In the genomic region with DNA sequence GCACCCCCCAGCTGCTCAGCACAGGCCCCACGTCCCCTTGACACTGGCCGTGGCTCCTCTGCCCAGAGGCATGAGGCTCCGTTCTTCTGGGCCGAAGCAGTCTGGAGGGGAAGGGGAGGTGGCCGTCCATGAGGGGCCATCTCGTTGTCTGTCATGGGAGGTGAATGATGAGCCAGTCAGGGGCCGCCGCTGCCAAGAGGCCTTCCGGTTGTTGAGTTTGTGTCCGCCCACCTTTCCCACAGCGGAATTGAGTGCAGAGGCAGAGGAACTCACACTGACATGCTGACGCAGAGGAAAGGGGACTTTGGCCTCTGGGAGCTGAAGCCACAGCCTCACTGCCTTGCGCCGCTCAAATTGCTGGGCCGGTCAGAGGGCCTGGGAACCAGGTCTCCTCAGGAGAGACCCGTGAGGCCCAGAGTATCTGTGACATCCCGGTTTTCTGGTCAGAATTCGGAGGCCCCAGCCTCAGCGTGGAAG, we compare ENCODE assay signal across 1 cellular context.
TF ChIP-seq lines count a peak whose summit lies in the region.

No MANE protein-coding gene starts in this region.

TF ChIP-seq in HepG2, 621 proteins besides CTCF, POLR2A, EP300 and RAD21 (continued from another document and continues in another):
- TF ChIP-seq, protein P1, sequence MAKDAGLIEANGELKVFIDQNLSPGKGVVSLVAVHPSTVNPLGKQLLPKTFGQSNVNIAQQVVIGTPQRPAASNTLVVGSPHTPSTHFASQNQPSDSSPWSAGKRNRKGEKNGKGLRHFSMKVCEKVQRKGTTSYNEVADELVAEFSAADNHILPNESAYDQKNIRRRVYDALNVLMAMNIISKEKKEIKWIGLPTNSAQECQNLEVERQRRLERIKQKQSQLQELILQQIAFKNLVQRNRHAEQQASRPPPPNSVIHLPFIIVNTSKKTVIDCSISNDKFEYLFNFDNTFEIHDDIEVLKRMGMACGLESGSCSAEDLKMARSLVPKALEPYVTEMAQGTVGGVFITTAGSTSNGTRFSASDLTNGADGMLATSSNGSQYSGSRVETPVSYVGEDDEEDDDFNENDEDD (CRISPR knock-in tag; IDR thresholded peaks at IDR 0.05; ENCODE audit: borderline replicate concordance): peak; percentile 49; the same call in 1 of the 2 replicates
- peak; percentile 82 for TF ChIP-seq ETV5 (CRISPR knock-in tag; IDR thresholded peaks at IDR 0.05; ENCODE audit: borderline replicate concordance)
- TF ChIP-seq ZNF3 (CRISPR knock-in tag; IDR thresholded peaks at IDR 0.05): no peak
- TF ChIP-seq RXRA (CRISPR knock-in tag; IDR thresholded peaks at IDR 0.05): peak; percentile 60
- TF ChIP-seq POLR2G (IDR thresholded peaks at IDR 0.05; ENCODE audit: low read depth, low read length): peak; percentile 54; the same call in 1 of the 2 replicates
- no peak for TF ChIP-seq TARDBP (CRISPR knock-in tag; IDR thresholded peaks at IDR 0.05)
- TF ChIP-seq NFE2L1 (CRISPR knock-in tag; IDR thresholded peaks at IDR 0.05; ENCODE audit: borderline replicate concordance): no peak
- no peak for TF ChIP-seq BHLHE40 (IDR thresholded peaks at IDR 0.05; ENCODE audit: low read length)
- no peak for TF ChIP-seq SAFB2 (CRISPR knock-in tag; IDR thresholded peaks at IDR 0.05; ENCODE audit: borderline replicate concordance, low read depth)
- no peak for TF ChIP-seq ASH2L (IDR thresholded peaks at IDR 0.05; ENCODE audit: insufficient read length, low read depth, low read length)
- TF ChIP-seq, protein P2, sequence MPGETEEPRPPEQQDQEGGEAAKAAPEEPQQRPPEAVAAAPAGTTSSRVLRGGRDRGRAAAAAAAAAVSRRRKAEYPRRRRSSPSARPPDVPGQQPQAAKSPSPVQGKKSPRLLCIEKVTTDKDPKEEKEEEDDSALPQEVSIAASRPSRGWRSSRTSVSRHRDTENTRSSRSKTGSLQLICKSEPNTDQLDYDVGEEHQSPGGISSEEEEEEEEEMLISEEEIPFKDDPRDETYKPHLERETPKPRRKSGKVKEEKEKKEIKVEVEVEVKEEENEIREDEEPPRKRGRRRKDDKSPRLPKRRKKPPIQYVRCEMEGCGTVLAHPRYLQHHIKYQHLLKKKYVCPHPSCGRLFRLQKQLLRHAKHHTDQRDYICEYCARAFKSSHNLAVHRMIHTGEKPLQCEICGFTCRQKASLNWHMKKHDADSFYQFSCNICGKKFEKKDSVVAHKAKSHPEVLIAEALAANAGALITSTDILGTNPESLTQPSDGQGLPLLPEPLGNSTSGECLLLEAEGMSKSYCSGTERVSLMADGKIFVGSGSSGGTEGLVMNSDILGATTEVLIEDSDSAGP (CRISPR knock-in tag; IDR thresholded peaks at IDR 0.05; ENCODE audit: borderline replicate concordance): peak; percentile 53; the same call in 1 of the 2 replicates
- TF ChIP-seq, protein P3, sequence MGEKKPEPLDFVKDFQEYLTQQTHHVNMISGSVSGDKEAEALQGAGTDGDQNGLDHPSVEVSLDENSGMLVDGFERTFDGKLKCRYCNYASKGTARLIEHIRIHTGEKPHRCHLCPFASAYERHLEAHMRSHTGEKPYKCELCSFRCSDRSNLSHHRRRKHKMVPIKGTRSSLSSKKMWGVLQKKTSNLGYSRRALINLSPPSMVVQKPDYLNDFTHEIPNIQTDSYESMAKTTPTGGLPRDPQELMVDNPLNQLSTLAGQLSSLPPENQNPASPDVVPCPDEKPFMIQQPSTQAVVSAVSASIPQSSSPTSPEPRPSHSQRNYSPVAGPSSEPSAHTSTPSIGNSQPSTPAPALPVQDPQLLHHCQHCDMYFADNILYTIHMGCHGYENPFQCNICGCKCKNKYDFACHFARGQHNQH (CRISPR knock-in tag; IDR thresholded peaks at IDR 0.05): peak; percentile 52; the same call in 1 of the 2 replicates
- no peak for TF ChIP-seq PRMT3 (CRISPR knock-in tag; IDR thresholded peaks at IDR 0.05; ENCODE audit: borderline replicate concordance, low read depth)
- no peak for TF ChIP-seq TBL1XR1 (IDR thresholded peaks at IDR 0.05; ENCODE audit: borderline replicate concordance, low read length, partially characterized antibody)
- TF ChIP-seq, protein P4, sequence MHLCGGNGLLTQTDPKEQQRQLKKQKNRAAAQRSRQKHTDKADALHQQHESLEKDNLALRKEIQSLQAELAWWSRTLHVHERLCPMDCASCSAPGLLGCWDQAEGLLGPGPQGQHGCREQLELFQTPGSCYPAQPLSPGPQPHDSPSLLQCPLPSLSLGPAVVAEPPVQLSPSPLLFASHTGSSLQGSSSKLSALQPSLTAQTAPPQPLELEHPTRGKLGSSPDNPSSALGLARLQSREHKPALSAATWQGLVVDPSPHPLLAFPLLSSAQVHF (CRISPR knock-in tag; IDR thresholded peaks at IDR 0.05): no peak
- TF ChIP-seq ZNF720 (CRISPR knock-in tag; IDR thresholded peaks at IDR 0.05): no peak
- peak; percentile 61 for TF ChIP-seq GABPA (IDR thresholded peaks at IDR 0.05; ENCODE audit: low read depth, low read length)
- peak; percentile 90 for TF ChIP-seq GABPA (CRISPR knock-in tag; IDR thresholded peaks at IDR 0.05; ENCODE audit: low read depth)
- 0 out of 2 replicates have a peak, but pooled peaks have one; percentile 42 for TF ChIP-seq ZNF777 (CRISPR knock-in tag; IDR thresholded peaks at IDR 0.05)
- peak; percentile 72; the same call in 1 of the 2 replicates for TF ChIP-seq ZNF44 (CRISPR knock-in tag; IDR thresholded peaks at IDR 0.05)
- peak; percentile 76; the same call in 1 of the 2 replicates for TF ChIP-seq ZBTB38 (CRISPR knock-in tag; IDR thresholded peaks at IDR 0.05)
- peak; percentile 72; the same call in 1 of the 2 replicates for TF ChIP-seq ZBTB7B (CRISPR knock-in tag; IDR thresholded peaks at IDR 0.05)
- TF ChIP-seq PHF20 (CRISPR knock-in tag; IDR thresholded peaks at IDR 0.05): peak; percentile 54
- no peak for TF ChIP-seq PAX8 (CRISPR knock-in tag; IDR thresholded peaks at IDR 0.05; ENCODE audit: borderline replicate concordance)
- no peak for TF ChIP-seq ZNF180 (CRISPR knock-in tag; IDR thresholded peaks at IDR 0.05; ENCODE audit: borderline replicate concordance, low read depth)
- TF ChIP-seq NCOA1 (CRISPR knock-in tag; IDR thresholded peaks at IDR 0.05): no peak
- TF ChIP-seq ZNF782 (CRISPR knock-in tag; IDR thresholded peaks at IDR 0.05; ENCODE audit: borderline replicate concordance): no peak
- TF ChIP-seq ZNF136 (CRISPR knock-in tag; IDR thresholded peaks at IDR 0.05; ENCODE audit: low read depth): peak; percentile 38; the same call in 1 of the 2 replicates
- TF ChIP-seq, protein P5, sequence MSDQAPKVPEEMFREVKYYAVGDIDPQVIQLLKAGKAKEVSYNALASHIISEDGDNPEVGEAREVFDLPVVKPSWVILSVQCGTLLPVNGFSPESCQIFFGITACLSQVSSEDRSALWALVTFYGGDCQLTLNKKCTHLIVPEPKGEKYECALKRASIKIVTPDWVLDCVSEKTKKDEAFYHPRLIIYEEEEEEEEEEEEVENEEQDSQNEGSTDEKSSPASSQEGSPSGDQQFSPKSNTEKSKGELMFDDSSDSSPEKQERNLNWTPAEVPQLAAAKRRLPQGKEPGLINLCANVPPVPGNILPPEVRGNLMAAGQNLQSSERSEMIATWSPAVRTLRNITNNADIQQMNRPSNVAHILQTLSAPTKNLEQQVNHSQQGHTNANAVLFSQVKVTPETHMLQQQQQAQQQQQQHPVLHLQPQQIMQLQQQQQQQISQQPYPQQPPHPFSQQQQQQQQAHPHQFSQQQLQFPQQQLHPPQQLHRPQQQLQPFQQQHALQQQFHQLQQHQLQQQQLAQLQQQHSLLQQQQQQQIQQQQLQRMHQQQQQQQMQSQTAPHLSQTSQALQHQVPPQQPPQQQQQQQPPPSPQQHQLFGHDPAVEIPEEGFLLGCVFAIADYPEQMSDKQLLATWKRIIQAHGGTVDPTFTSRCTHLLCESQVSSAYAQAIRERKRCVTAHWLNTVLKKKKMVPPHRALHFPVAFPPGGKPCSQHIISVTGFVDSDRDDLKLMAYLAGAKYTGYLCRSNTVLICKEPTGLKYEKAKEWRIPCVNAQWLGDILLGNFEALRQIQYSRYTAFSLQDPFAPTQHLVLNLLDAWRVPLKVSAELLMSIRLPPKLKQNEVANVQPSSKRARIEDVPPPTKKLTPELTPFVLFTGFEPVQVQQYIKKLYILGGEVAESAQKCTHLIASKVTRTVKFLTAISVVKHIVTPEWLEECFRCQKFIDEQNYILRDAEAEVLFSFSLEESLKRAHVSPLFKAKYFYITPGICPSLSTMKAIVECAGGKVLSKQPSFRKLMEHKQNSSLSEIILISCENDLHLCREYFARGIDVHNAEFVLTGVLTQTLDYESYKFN (CRISPR knock-in tag; conservative IDR thresholded peaks at IDR 0.05): peak; percentile 61; the same call in 1 of the 2 replicates
- TF ChIP-seq, protein P6, sequence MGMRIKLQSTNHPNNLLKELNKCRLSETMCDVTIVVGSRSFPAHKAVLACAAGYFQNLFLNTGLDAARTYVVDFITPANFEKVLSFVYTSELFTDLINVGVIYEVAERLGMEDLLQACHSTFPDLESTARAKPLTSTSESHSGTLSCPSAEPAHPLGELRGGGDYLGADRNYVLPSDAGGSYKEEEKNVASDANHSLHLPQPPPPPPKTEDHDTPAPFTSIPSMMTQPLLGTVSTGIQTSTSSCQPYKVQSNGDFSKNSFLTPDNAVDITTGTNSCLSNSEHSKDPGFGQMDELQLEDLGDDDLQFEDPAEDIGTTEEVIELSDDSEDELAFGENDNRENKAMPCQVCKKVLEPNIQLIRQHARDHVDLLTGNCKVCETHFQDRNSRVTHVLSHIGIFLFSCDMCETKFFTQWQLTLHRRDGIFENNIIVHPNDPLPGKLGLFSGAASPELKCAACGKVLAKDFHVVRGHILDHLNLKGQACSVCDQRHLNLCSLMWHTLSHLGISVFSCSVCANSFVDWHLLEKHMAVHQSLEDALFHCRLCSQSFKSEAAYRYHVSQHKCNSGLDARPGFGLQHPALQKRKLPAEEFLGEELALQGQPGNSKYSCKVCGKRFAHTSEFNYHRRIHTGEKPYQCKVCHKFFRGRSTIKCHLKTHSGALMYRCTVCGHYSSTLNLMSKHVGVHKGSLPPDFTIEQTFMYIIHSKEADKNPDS (CRISPR knock-in tag; IDR thresholded peaks at IDR 0.05): no peak
- TF ChIP-seq, protein P7, sequence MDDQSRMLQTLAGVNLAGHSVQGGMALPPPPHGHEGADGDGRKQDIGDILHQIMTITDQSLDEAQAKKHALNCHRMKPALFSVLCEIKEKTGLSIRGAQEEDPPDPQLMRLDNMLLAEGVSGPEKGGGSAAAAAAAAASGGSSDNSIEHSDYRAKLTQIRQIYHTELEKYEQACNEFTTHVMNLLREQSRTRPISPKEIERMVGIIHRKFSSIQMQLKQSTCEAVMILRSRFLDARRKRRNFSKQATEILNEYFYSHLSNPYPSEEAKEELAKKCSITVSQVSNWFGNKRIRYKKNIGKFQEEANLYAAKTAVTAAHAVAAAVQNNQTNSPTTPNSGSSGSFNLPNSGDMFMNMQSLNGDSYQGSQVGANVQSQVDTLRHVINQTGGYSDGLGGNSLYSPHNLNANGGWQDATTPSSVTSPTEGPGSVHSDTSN (CRISPR knock-in tag; IDR thresholded peaks at IDR 0.05; ENCODE audit: borderline replicate concordance): no peak; the same call in 1 of the 2 replicates
- no peak for TF ChIP-seq SUZ12 (IDR thresholded peaks at IDR 0.05; ENCODE audit: low read depth, low read length)
- TF ChIP-seq MYNN (CRISPR knock-in tag; IDR thresholded peaks at IDR 0.05; ENCODE audit: low read depth): 0 out of 2 replicates have a peak, but pooled peaks have one; percentile 59
- 0 out of 2 replicates have a peak, but pooled peaks have one; percentile 64 for TF ChIP-seq ZNF124 (CRISPR knock-in tag; IDR thresholded peaks at IDR 0.05)
- peak; percentile 34; the same call in 1 of the 2 replicates for TF ChIP-seq RBFOX2 (IDR thresholded peaks at IDR 0.05; ENCODE audit: low read depth, low read length)
- peak; percentile 80; the same call in 1 of the 2 replicates for TF ChIP-seq ZNF891 (CRISPR knock-in tag; IDR thresholded peaks at IDR 0.05)
- TF ChIP-seq NR3C1 (CRISPR knock-in tag; IDR thresholded peaks at IDR 0.05): no peak
- TF ChIP-seq ZNF350 (CRISPR knock-in tag; IDR thresholded peaks at IDR 0.05; ENCODE audit: borderline replicate concordance, low read depth): peak; percentile 83; the same call in 1 of the 2 replicates
- no peak; the same call in 1 of the 2 replicates for TF ChIP-seq MEIS1 (CRISPR knock-in tag; IDR thresholded peaks at IDR 0.05; ENCODE audit: borderline replicate concordance)
- TF ChIP-seq, protein P8, sequence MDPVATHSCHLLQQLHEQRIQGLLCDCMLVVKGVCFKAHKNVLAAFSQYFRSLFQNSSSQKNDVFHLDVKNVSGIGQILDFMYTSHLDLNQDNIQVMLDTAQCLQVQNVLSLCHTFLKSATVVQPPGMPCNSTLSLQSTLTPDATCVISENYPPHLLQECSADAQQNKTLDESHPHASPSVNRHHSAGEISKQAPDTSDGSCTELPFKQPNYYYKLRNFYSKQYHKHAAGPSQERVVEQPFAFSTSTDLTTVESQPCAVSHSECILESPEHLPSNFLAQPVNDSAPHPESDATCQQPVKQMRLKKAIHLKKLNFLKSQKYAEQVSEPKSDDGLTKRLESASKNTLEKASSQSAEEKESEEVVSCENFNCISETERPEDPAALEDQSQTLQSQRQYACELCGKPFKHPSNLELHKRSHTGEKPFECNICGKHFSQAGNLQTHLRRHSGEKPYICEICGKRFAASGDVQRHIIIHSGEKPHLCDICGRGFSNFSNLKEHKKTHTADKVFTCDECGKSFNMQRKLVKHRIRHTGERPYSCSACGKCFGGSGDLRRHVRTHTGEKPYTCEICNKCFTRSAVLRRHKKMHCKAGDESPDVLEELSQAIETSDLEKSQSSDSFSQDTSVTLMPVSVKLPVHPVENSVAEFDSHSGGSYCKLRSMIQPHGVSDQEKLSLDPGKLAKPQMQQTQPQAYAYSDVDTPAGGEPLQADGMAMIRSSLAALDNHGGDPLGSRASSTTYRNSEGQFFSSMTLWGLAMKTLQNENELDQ (CRISPR knock-in tag; IDR thresholded peaks at IDR 0.05; ENCODE audit: borderline replicate concordance): no peak
- TF ChIP-seq, protein P9, sequence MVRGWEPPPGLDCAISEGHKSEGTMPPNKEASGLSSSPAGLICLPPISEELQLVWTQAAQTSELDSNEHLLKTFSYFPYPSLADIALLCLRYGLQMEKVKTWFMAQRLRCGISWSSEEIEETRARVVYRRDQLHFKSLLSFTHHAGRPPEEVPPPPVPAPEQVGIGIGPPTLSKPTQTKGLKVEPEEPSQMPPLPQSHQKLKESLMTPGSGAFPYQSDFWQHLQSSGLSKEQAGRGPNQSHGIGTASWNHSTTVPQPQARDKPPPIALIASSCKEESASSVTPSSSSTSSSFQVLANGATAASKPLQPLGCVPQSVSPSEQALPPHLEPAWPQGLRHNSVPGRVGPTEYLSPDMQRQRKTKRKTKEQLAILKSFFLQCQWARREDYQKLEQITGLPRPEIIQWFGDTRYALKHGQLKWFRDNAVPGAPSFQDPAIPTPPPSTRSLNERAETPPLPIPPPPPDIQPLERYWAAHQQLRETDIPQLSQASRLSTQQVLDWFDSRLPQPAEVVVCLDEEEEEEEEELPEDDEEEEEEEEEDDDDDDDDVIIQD (CRISPR knock-in tag; IDR thresholded peaks at IDR 0.05; ENCODE audit: low read depth): peak; percentile 63; the same call in 1 of the 2 replicates
- TF ChIP-seq ZNF333 (CRISPR knock-in tag; IDR thresholded peaks at IDR 0.05; ENCODE audit: borderline replicate concordance): no peak
- TF ChIP-seq POLR2AphosphoS2 (IDR thresholded peaks at IDR 0.05; ENCODE audit: low read depth, low read length): no peak
- TF ChIP-seq SRSF4 (IDR thresholded peaks at IDR 0.05; ENCODE audit: low read depth, low read length, poor library complexity, severe bottlenecking): no peak
- TF ChIP-seq NR2F2 (IDR thresholded peaks at IDR 0.05; ENCODE audit: borderline replicate concordance, low read depth): no peak
- peak; percentile 77 for TF ChIP-seq SAP130 (CRISPR knock-in tag; IDR thresholded peaks at IDR 0.05; ENCODE audit: low read depth)
- TF ChIP-seq ZNF589 (CRISPR knock-in tag; conservative IDR thresholded peaks at IDR 0.05): no peak
- peak; percentile 44; the same call in 1 of the 2 replicates for TF ChIP-seq HDAC1 (CRISPR knock-in tag; IDR thresholded peaks at IDR 0.05)
- no peak for TF ChIP-seq ARNT2 (CRISPR knock-in tag; IDR thresholded peaks at IDR 0.05; ENCODE audit: low read depth)
- peak; percentile 90 for TF ChIP-seq ZFX (CRISPR knock-in tag; IDR thresholded peaks at IDR 0.05; ENCODE audit: low read depth)
